Comparison of ENCODE assay signal across 8 cellular contexts in the genomic region with DNA sequence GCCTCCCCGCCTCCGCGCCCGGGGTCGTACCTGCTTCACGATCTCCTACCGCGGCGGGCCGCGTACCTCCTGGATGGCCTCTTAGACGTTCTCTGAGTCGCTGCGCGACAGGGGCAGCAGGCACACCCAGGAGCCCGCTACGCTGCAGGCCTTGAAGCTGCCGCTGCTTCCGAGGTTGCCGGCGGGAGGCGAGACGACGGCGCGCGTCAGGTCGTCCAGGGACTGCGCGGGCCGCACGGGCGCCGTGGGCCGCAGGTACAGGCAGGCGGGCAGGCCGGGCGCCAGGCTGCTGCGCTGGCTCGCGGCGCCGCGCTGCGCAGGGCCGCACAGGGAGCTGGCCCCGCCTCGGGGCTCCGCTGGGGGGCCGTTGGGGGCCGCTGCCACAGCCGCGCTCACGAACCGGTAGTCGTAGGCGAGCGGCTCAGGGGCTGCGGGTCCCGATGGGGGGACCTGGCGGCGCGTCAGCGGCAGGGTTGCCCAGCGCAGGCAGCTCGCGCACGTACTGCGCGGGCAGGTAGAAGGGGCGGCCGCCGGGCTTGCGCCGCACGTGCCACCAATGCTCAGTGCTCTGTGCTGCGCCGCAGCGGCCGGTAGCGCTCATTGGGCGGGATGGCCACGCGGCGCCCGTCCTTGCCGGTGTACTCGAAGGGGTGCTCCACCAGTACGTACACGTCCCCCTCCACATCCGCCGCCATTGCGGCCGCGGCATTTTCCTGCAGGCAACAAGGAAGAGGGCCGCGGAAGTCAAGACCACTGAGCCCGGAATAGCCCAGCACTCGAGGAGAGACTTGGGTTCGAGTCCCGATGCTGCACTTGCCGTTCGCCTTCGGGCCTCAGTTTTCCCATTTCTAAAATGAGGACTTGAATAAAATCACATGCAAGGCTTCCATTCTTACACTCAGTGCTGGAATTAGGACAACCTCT.
DNase-seq lines count a peak whose midpoint lies in the region; ATAC-seq lines count a peak whose summit lies in the region.

No MANE protein-coding gene starts in this region.

- no peak overlapping the region for H3K27ac ChIP-seq in iPS-20b (ENCODE audit: low read length)

- no peaks in the 10 kb centered on the region for H3K9me3 Mint-ChIP-seq in activated naive CD4-positive, alpha-beta T cell treated with anti-CD3 and anti-CD28 coated beads, Interleukin-2, amount 10 ng/mL, durations not matched to agents 7 days and 5 days
- H3K9me3 Mint-ChIP-seq in stimulated activated effector memory CD8-positive, alpha-beta T cell treated with anti-CD3 and anti-CD28 coated beads, Interleukin-12 subunit alpha, Interleukin-12 subunit beta, amount 100 ng/mL, for 72 hours, result no peaks in the 10 kb centered on the region

- H3K4me3 Mint-ChIP-seq in activated naive CD4-positive, alpha-beta T cell treated with anti-CD3 and anti-CD28 coated beads, Interleukin-2, amount 10 ng/mL, durations not matched to agents 7 days and 5 days, result peak overlapping the region; percentile 33
- peak overlapping the region; percentile 72 for H3K4me3 Mint-ChIP-seq in stimulated activated effector memory CD8-positive, alpha-beta T cell treated with anti-CD3 and anti-CD28 coated beads, Interleukin-12 subunit alpha, Interleukin-12 subunit beta, amount 100 ng/mL, for 72 hours

- no peaks in the 10 kb centered on the region; the same call in 1 of the 2 replicates for H3K9me3 ChIP-seq in iPS-20b (ENCODE audit: insufficient read depth, low read depth, low read length)

- intact Hi-C loops in sciatic nerve (cut with DNase I), result no loop called here

- peaks cover 42% of the 10 kb centered on the region for H3K4me1 Mint-ChIP-seq in activated naive CD4-positive, alpha-beta T cell treated with anti-CD3 and anti-CD28 coated beads, Interleukin-2, amount 10 ng/mL, durations not matched to agents 7 days and 5 days
- peaks cover 39% of the 10 kb centered on the region for H3K4me1 Mint-ChIP-seq in stimulated activated effector memory CD8-positive, alpha-beta T cell treated with anti-CD3 and anti-CD28 coated beads, Interleukin-12 subunit alpha, Interleukin-12 subunit beta, amount 100 ng/mL, for 72 hours

- peak; percentile 39 for ATAC-seq in stimulated activated effector memory CD8-positive, alpha-beta T cell treated with anti-CD3 and anti-CD28 coated beads, Interleukin-12 subunit alpha, Interleukin-12 subunit beta, amount 100 ng/mL, for 72 hours
- no peak for ATAC-seq in sciatic nerve

- no peaks in the 10 kb centered on the region for H3K36me3 ChIP-seq in iPS-20b (ENCODE audit: insufficient read depth, low read depth, low read length)

- H3K4me3 ChIP-seq in iPS-20b (ENCODE audit: low read length), result peak overlapping the region; percentile 34; the same call in 1 of the 2 replicates

- CTCF ChIA-PET in activated naive CD4-positive, alpha-beta T cell treated with anti-CD3 and anti-CD28 coated beads, Interleukin-2, amount 10 ng/mL, durations not matched to agents 7 days and 5 days (lab: Charles Lee), result interaction anchor here (1.3 to 1.8 kb wide), 3 partner anchors 20 to 183 kb away, joined by 5 to 6 read pairs (median 6); no protein-coding TSS in a partner anchor

- peak; percentile 25 for DNase-seq in stimulated activated CD4-positive, alpha-beta T cell treated with anti-CD3 and anti-CD28 coated beads, Interleukin-4, amount 100 ng/mL, for 1 hour
- no peak for DNase-seq in stimulated activated CD4-positive, alpha-beta T cell treated with anti-CD3 and anti-CD28 coated beads, Interleukin-2, amount 100 ng/mL, for 24 hours
- no peak for DNase-seq in activated naive CD4-positive, alpha-beta T cell treated with anti-CD3 and anti-CD28 coated beads, Interleukin-2, amount 10 ng/mL, durations not matched to agents 7 days and 5 days
- DNase-seq in stimulated activated effector memory CD8-positive, alpha-beta T cell treated with anti-CD3 and anti-CD28 coated beads, Interleukin-12 subunit alpha, Interleukin-12 subunit beta, amount 100 ng/mL, for 72 hours (ENCODE audit: low spot score in 2 of 2), result no peak
- DNase-seq in ureter (ENCODE audit: low spot score) (no peak), sciatic nerve (ENCODE audit: low spot score) (no peak), NCI-H1436 treated with DMSO at 0.1 percent for 48 hours (lab: John Stamatoyannopoulos, UW) (no peak)

- peaks cover 11% of the 10 kb centered on the region; the same call in 1 of the 2 replicates for H3K4me1 ChIP-seq in iPS-20b (ENCODE audit: insufficient read depth, low read length)

- no peak overlapping the region for H3K9ac ChIP-seq in iPS-20b (ENCODE audit: low read depth, low read length)

- no peak overlapping the region for H3K27ac Mint-ChIP-seq in activated naive CD4-positive, alpha-beta T cell treated with anti-CD3 and anti-CD28 coated beads, Interleukin-2, amount 10 ng/mL, durations not matched to agents 7 days and 5 days
- H3K27ac Mint-ChIP-seq in stimulated activated effector memory CD8-positive, alpha-beta T cell treated with anti-CD3 and anti-CD28 coated beads, Interleukin-12 subunit alpha, Interleukin-12 subunit beta, amount 100 ng/mL, for 72 hours, result no peak overlapping the region

- peaks cover 90% of the 10 kb centered on the region for H3K27me3 ChIP-seq in iPS-20b (ENCODE audit: insufficient read depth, low read length)

- peaks cover 43% of the 10 kb centered on the region for H3K27me3 Mint-ChIP-seq in activated naive CD4-positive, alpha-beta T cell treated with anti-CD3 and anti-CD28 coated beads, Interleukin-2, amount 10 ng/mL, durations not matched to agents 7 days and 5 days

- peaks cover 10% of the 10 kb centered on the region for H3K36me3 Mint-ChIP-seq in activated naive CD4-positive, alpha-beta T cell treated with anti-CD3 and anti-CD28 coated beads, Interleukin-2, amount 10 ng/mL, durations not matched to agents 7 days and 5 days
- H3K36me3 Mint-ChIP-seq in stimulated activated effector memory CD8-positive, alpha-beta T cell treated with anti-CD3 and anti-CD28 coated beads, Interleukin-12 subunit alpha, Interleukin-12 subunit beta, amount 100 ng/mL, for 72 hours, result peaks cover 19% of the 10 kb centered on the region
